2 cellular contexts compared by ENCODE assay signal in genomic region chr2:109897769-109898461, GRCh38. TPM values are rescaled to one million over a fixed set of nuclear protein-coding genes. Genes with fewer than 3 reads are reported as not detected.
"Had no signal": no experiment of that assay in that cellular context is flagged by ENCODE, and none has a peak within 500 bp of the region (broad histone marks: within the 10 kb centered on the region; RNA-seq: fewer than 3 reads in every experiment).

No MANE protein-coding gene starts in this region.

RNA-seq across cellular contexts. Expression of gene LIMS3, which starts 0.6 kb away (rescaled TPM):
- total RNA-seq: left lobe of liver had no signal
- polyA plus RNA-seq: keratinocyte had no signal
